Comparison of ENCODE assay signal across 21 cellular contexts in genomic region chr3:109445210-109445609, GRCh38.
DNase-seq lines count a peak whose midpoint lies in the region; ATAC-seq and TF ChIP-seq lines count a peak whose summit lies in the region.
"Had no signal": no experiment of that assay in that cellular context is flagged by ENCODE, and none has a peak within 500 bp of the region (broad histone marks: within the 10 kb centered on the region; RNA-seq: fewer than 3 reads in every experiment).

No MANE protein-coding gene starts in this region.

- H3K27ac Mint-ChIP-seq in GM23338 = no peak overlapping the region
- no peak overlapping the region for H3K27ac Mint-ChIP-seq in endodermal cell
- no peak overlapping the region for H3K27ac Mint-ChIP-seq in MCF 10A (ENCODE audit: low read depth, unreplicated experiment)
- H3K27ac Mint-ChIP-seq: CD14-positive monocyte; CD4-positive, alpha-beta T cell; CD8-positive, alpha-beta memory T cell; HFFc6 had no signal

- H3K9me3 Mint-ChIP-seq in GM23338 (peaks cover 24% of the 10 kb centered on the region), endodermal cell (peaks cover 12% of the 10 kb centered on the region), MCF 10A (ENCODE audit: unreplicated experiment) (peaks cover 23% of the 10 kb centered on the region)

- POLR2A ChIA-PET in MCF 10A (lab: Yijun Ruan, JAX) = no interaction called here

- CTCF ChIA-PET in MCF 10A (lab: Yijun Ruan, JAX) = interaction anchor here (1.5 kb wide), 1 partner anchor 1435 kb away, joined by 3 read pairs; no protein-coding TSS in a partner anchor

- DNase-seq in GM23338 (ENCODE audit: low spot score) = peak; percentile 28
- peak; percentile 4 for DNase-seq in RPMI8226
- no peak for DNase-seq in endodermal cell
- no peak for DNase-seq in SHP77 (lab: John Stamatoyannopoulos, UW)
- DNase-seq in MCF 10A (ENCODE audit: unreplicated experiment) = no peak
- DNase-seq: 8988T; ACHN; AML-193; BE2C; CD4-positive, alpha-beta T cell; CD8-positive, alpha-beta memory T cell; DMS 273 treated with DMSO at 0.1 percent for 48 hours; DMS79; EL; GF-D8; HFFc6 had no signal

- H3K4me1 ChIP-seq in GM23338 (ENCODE audit: insufficient read depth) = no peaks in the 10 kb centered on the region
- H3K4me1 ChIP-seq in endodermal cell (ENCODE audit: control insufficient read depth, insufficient read depth, low read length) = no peaks in the 10 kb centered on the region
- H3K4me1 ChIP-seq: A549; BE2C; BLaER1 treated with 17β-estradiol and CSF1 and Interleukin-3, amounts not matched to agents 10 nM and 100 nM; HAP-1 had no signal

- no peaks in the 10 kb centered on the region for H3K79me2 ChIP-seq in GM23338 (replicated peaks; ENCODE audit: insufficient read depth)

- intact Hi-C loops in MCF 10A (cut with micrococcal nuclease) = no loop called here

- no peak overlapping the region for H3K4me3 Mint-ChIP-seq in GM23338
- no peak overlapping the region for H3K4me3 Mint-ChIP-seq in endodermal cell
- H3K4me3 Mint-ChIP-seq in MCF 10A (ENCODE audit: unreplicated experiment) = no peak overlapping the region
- H3K4me3 Mint-ChIP-seq: CD14-positive monocyte; CD4-positive, alpha-beta T cell; HFFc6 had no signal

- H3F3A ChIP-seq in GM23338 (replicated peaks; ENCODE audit: low read depth) = no peaks in the 10 kb centered on the region

- H3K4me3 ChIP-seq in GM23338 = no peak overlapping the region
- no peak overlapping the region for H3K4me3 ChIP-seq in endodermal cell (ENCODE audit: low read length)
- H3K4me3 ChIP-seq: A549; BLaER1 treated with 17β-estradiol and CSF1 and Interleukin-3, amounts not matched to agents 10 nM and 100 nM; HAP-1 had no signal

- BruUV-seq in MCF 10A (replicated peaks; lab: Mats Ljungman, UMichigan) = no TSS peak

- 72 to 84% methylated on average over 2 to 3 of the region's 3 CpGs for WGBS in endodermal cell (ENCODE audit: insufficient coverage in 1 of 2, insufficient read length in 1 of 2), 2 experiments

- H4K20me1 ChIP-seq in GM23338 (replicated peaks; ENCODE audit: insufficient read depth) = no peaks in the 10 kb centered on the region
- H4K20me1 ChIP-seq: BLaER1 treated with 17β-estradiol and CSF1 and Interleukin-3, amounts not matched to agents 10 nM and 100 nM had no signal

- H3K36me3 ChIP-seq in GM23338 (ENCODE audit: insufficient read depth) = no peaks in the 10 kb centered on the region
- H3K36me3 ChIP-seq in endodermal cell (ENCODE audit: control insufficient read depth, insufficient read depth, low read length) = no peaks in the 10 kb centered on the region
- H3K36me3 ChIP-seq: BE2C; BLaER1 treated with 17β-estradiol and CSF1 and Interleukin-3, amounts not matched to agents 10 nM and 100 nM; HAP-1 had no signal

- no peaks in the 10 kb centered on the region for H3K27me3 Mint-ChIP-seq in GM23338 (ENCODE audit: insufficient read depth, low read depth, poor library complexity)
- no peaks in the 10 kb centered on the region for H3K27me3 Mint-ChIP-seq in endodermal cell (ENCODE audit: insufficient read depth)
- H3K27me3 Mint-ChIP-seq in MCF 10A (ENCODE audit: insufficient read depth, unreplicated experiment) = no peaks in the 10 kb centered on the region
- H3K27me3 Mint-ChIP-seq: CD4-positive, alpha-beta T cell had no signal

- H3K4me1 Mint-ChIP-seq in GM23338 (no peaks in the 10 kb centered on the region), endodermal cell (peaks cover 3% of the 10 kb centered on the region), MCF 10A (ENCODE audit: insufficient read depth, unreplicated experiment) (no peaks in the 10 kb centered on the region)
- H3K4me1 Mint-ChIP-seq: CD14-positive monocyte; CD8-positive, alpha-beta memory T cell had no signal

- H3K27me3 ChIP-seq in GM23338 (ENCODE audit: insufficient read depth) = no peaks in the 10 kb centered on the region
- H3K27me3 ChIP-seq in endodermal cell (ENCODE audit: control insufficient read depth, insufficient read depth, low read length, poor library complexity, severe bottlenecking) = no peaks in the 10 kb centered on the region
- H3K27me3 ChIP-seq: BE2C; BLaER1 treated with 17β-estradiol and CSF1 and Interleukin-3, amounts not matched to agents 10 nM and 100 nM had no signal

- H3K36me3 Mint-ChIP-seq in GM23338 (ENCODE audit: low read depth) (peaks cover 7% of the 10 kb centered on the region; the same call in 1 of the 3 replicates), endodermal cell (ENCODE audit: low read depth) (no peaks in the 10 kb centered on the region), MCF 10A (ENCODE audit: insufficient read depth, unreplicated experiment) (no peaks in the 10 kb centered on the region)
- H3K36me3 Mint-ChIP-seq: CD14-positive monocyte had no signal

- no peak for ATAC-seq in GM23338
- ATAC-seq in GM19035 (IDR thresholded peaks at IDR 0.05; ENCODE audit: unreplicated experiment) = no peak
- ATAC-seq: A549 had no signal

- H3K9me3 ChIP-seq in endodermal cell (ENCODE audit: control insufficient read depth, low read length) = no peaks in the 10 kb centered on the region
- H3K9me3 ChIP-seq: BE2C, HAP-1 had no signal

- H2AFZ ChIP-seq in GM23338 = no peak overlapping the region

- no peak overlapping the region for H3K4me2 ChIP-seq in GM23338
- H3K4me2 ChIP-seq: A549; BLaER1 treated with 17β-estradiol and CSF1 and Interleukin-3, amounts not matched to agents 10 nM and 100 nM had no signal

- 0 out of 2 replicates have a peak, but pooled peaks cover 2% of the 10 kb centered on the region for H3K9me2 ChIP-seq in GM23338 (ENCODE audit: insufficient read depth)

- H3K9ac ChIP-seq in endodermal cell (ENCODE audit: extremely low read depth, low read length, poor library complexity, severe bottlenecking) = no peak overlapping the region
- H3K9ac ChIP-seq: BLaER1 treated with 17β-estradiol and CSF1 and Interleukin-3, amounts not matched to agents 10 nM and 100 nM had no signal

- TF ChIP-seq CTCF in GM23338 (conservative IDR thresholded peaks at IDR 0.05; ENCODE audit: low read depth in 2 of 2) = peak; percentile 37 to 54
- peak; percentile 32 for TF ChIP-seq CTCF in endodermal cell (conservative IDR thresholded peaks at IDR 0.05)
- no peak for TF ChIP-seq CTCF in MCF 10A (IDR thresholded peaks at IDR 0.05; ENCODE audit: unreplicated experiment)

- H3K27ac ChIP-seq in GM23338 (ENCODE audit: low read depth) (no peak overlapping the region), endodermal cell (ENCODE audit: low read depth, low read length) (no peak overlapping the region)
- H3K27ac ChIP-seq: A549; BLaER1 treated with 17β-estradiol and CSF1 and Interleukin-3, amounts not matched to agents 10 nM and 100 nM had no signal

TF ChIP-seq in GM23338, 12 proteins besides CTCF, POLR2A, EP300 and RAD21 (continues in another document):
- TF ChIP-seq EZH2phosphoT487 (IDR thresholded peaks at IDR 0.05; ENCODE audit: unreplicated experiment) (no peak), STAT1 (IDR thresholded peaks at IDR 0.05; ENCODE audit: unreplicated experiment) (no peak), JUNB (IDR thresholded peaks at IDR 0.05; ENCODE audit: unreplicated experiment) (no peak), ZNF114 (CRISPR knock-in tag; IDR thresholded peaks at IDR 0.05) (no peak)
- TF ChIP-seq, protein P1, sequence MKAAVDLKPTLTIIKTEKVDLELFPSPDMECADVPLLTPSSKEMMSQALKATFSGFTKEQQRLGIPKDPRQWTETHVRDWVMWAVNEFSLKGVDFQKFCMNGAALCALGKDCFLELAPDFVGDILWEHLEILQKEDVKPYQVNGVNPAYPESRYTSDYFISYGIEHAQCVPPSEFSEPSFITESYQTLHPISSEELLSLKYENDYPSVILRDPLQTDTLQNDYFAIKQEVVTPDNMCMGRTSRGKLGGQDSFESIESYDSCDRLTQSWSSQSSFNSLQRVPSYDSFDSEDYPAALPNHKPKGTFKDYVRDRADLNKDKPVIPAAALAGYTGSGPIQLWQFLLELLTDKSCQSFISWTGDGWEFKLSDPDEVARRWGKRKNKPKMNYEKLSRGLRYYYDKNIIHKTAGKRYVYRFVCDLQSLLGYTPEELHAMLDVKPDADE (IDR thresholded peaks at IDR 0.05) = no peak

Comparison
In these comparisons a context has a peak if more than half of its experiments do, and no peak if none do; other contexts are left out.
1. DNase-seq: peak in GM23338 (single experiment) and RPMI8226 (single experiment); none in endodermal cell (single experiment), SHP77 (0 of 2) and MCF 10A (single experiment).